16 cellular contexts compared by ENCODE assay signal in genomic region chr21:25179116-25179515, GRCh38.
DNase-seq lines count a peak whose midpoint lies in the region; ATAC-seq and TF ChIP-seq lines count a peak whose summit lies in the region.
"Had no signal": no experiment of that assay in that cellular context is flagged by ENCODE, and none has a peak within 500 bp of the region (broad histone marks: within the 10 kb centered on the region; RNA-seq: fewer than 3 reads in every experiment).

No MANE protein-coding gene starts in this region.

- ATAC-seq in GM21528 (IDR thresholded peaks at IDR 0.05; ENCODE audit: low FRiP score, unreplicated experiment) (no peak), GM19035 (IDR thresholded peaks at IDR 0.05; ENCODE audit: unreplicated experiment) (no peak)

- DNase-seq in AG10803 (ENCODE audit: low read depth) = peak; percentile 83
- DNase-seq in HT1080 (ENCODE audit: low read depth) = peak; percentile 11
- peak; percentile 57 for DNase-seq in RPMI7951 (ENCODE audit: low read depth)
- DNase-seq in fibroblast of pulmonary artery (ENCODE audit: low read depth) = peak; percentile 36
- DNase-seq in epidermal melanocyte (ENCODE audit: insufficient read length, low spot score) = no peak
- DNase-seq in H7 = no peak
- DNase-seq: activated effector memory CD4-positive, alpha-beta T cell treated with anti-CD3 and anti-CD28 coated beads, Interleukin-2, amount 50 U/mL, for 16 hours; Calu3; foreskin fibroblast; hypothalamus; NCI-H1436 treated with DMSO at 0.1 percent for 48 hours; NCI-H2227 treated with DMSO at 0.1 percent for 48 hours; T-helper 2 cell had no signal

- H3K36me3 ChIP-seq in H7 (replicated peaks; ENCODE audit: control insufficient read depth, insufficient read depth, low read length) = no peaks in the 10 kb centered on the region
- H3K36me3 ChIP-seq: vagina had no signal

- TF ChIP-seq CTCF in AG10803 (conservative IDR thresholded peaks at IDR 0.05; ENCODE audit: low read length) = no peak
- no peak for TF ChIP-seq CTCF in fibroblast of pulmonary artery (IDR thresholded peaks at IDR 0.05; ENCODE audit: low read length, missing control alignments)

- no peaks in the 10 kb centered on the region for H3K27me3 ChIP-seq in H7 (ENCODE audit: control insufficient read depth, insufficient read depth, low read length)
- H3K27me3 ChIP-seq: vagina had no signal

- H3K4me3 ChIP-seq in AG10803 (ENCODE audit: low read length) (no peak overlapping the region), fibroblast of pulmonary artery (replicated peaks; ENCODE audit: low read depth, low read length) (no peak overlapping the region), H7 (ENCODE audit: insufficient read depth, low read depth, low read length) (no peak overlapping the region)
- H3K4me3 ChIP-seq: vagina had no signal

Comparison
In these comparisons a context has a peak if more than half of its experiments do, and no peak if none do; other contexts are left out.
1. DNase-seq: peak in AG10803 (single experiment), HT1080 (single experiment), RPMI7951 (single experiment) and fibroblast of pulmonary artery (single experiment); none in epidermal melanocyte (single experiment) and H7 (single experiment).